Comparison of ENCODE assay signal across 22 cellular contexts in the genomic region with DNA sequence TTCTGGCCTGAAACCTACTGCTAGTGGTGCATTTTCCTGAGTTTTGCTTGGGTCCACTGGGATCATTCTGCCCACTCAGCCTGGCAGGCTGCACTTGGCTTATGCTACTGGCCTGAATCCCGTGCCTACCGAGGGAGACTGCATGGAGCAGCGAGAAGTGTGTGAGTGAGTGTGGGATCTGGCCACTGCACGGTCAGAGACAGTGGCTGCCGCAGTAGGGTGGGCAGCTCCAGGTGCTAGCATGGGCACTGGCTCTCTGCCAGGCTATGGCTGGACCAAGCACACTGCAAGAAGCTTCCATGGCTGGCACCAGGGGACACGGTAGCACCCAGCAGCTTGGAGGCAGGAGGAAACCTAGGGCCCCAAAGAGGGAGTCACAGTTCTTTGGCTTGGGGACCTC.
A peak's percentile ranks its signal among the peaks of the same experiment; 100 is the strongest.
DNase-seq lines count a peak whose midpoint lies in the region; ATAC-seq, FAIRE-seq and TF ChIP-seq lines count a peak whose summit lies in the region.
"Had no signal": no experiment of that assay in that cellular context is flagged by ENCODE, and none has a peak within 500 bp of the region (broad histone marks: within the 10 kb centered on the region; RNA-seq: fewer than 3 reads in every experiment).

No MANE protein-coding gene starts in this region.

- H3K56ac ChIP-seq in H9 (ENCODE audit: insufficient read length, low read depth, low read length) (no peak overlapping the region), H1 (replicated peaks; ENCODE audit: insufficient read length, low read depth, low read length) (no peak overlapping the region)

- no peak overlapping the region for H4K5ac ChIP-seq in H9 (ENCODE audit: insufficient read length, low read depth, low read length)
- no peak overlapping the region for H4K5ac ChIP-seq in H1 (ENCODE audit: insufficient read length, low read depth, low read length)

- H3K4me3 ChIP-seq in H1 (ENCODE audit: extremely low read depth in 1 of 4, insufficient read depth in 2 of 4, low read depth in 3 of 4, low read length in 4 of 4) (no peak overlapping the region), stomach (no peak overlapping the region)
- H3K4me3 ChIP-seq: BLaER1 treated with 17β-estradiol and CSF1 and Interleukin-3, amounts not matched to agents 10 nM and 100 nM had no signal

- H3K27ac ChIP-seq in H9 (ENCODE audit: insufficient read length, low read depth, low read length): no peak overlapping the region
- H3K27ac ChIP-seq in H1 (ENCODE audit: low read depth, low read length): no peak overlapping the region
- H3K27ac ChIP-seq in stomach: no peak overlapping the region
- H3K27ac ChIP-seq: 22Rv1; BLaER1 treated with 17β-estradiol and CSF1 and Interleukin-3, amounts not matched to agents 10 nM and 100 nM; HL-60 had no signal

- no peaks in the 10 kb centered on the region for H3K9me3 Mint-ChIP-seq in activated CD4-positive, alpha-beta T cell treated with anti-CD3 and anti-CD28 coated beads, Interleukin-2, amount 10 ng/mL, durations not matched to agents 24 days and 14 days
- H3K9me3 Mint-ChIP-seq in H9: peaks cover 0 to 9% of the 10 kb centered on the region in 2 experiments; a peak in 2 of 5 replicates
- H3K9me3 Mint-ChIP-seq in stimulated activated naive CD8-positive, alpha-beta T cell treated with anti-CD3 and anti-CD28 coated beads, Interleukin-15, amount 100 ng/mL, for 72 hours: peaks cover 18 to 22% of the 10 kb centered on the region in 2 donors

- TF ChIP-seq CTCF in H9 (conservative IDR thresholded peaks at IDR 0.05) (no peak), H1 (IDR thresholded peaks at IDR 0.05; ENCODE audit: control extremely low read depth in 1 of 3, insufficient read depth in 1 of 3, low read depth in 1 of 3, low read length in 3 of 3) (no peak), stomach (IDR thresholded peaks at IDR 0.05) (no peak)

- no peaks in the 10 kb centered on the region for H3K9me3 ChIP-seq in H9 (ENCODE audit: control insufficient read depth, low read depth, low read length)
- no peaks in the 10 kb centered on the region for H3K9me3 ChIP-seq in H1 (ENCODE audit: insufficient read depth in 2 of 2, low read depth in 1 of 2, low read length in 1 of 2)
- no peaks in the 10 kb centered on the region for H3K9me3 ChIP-seq in stomach
- H3K9me3 ChIP-seq: BLaER1 treated with 17β-estradiol and CSF1 and Interleukin-3, amounts not matched to agents 10 nM and 100 nM had no signal

- no peaks in the 10 kb centered on the region for H3K4me1 ChIP-seq in H9 (ENCODE audit: insufficient read depth, low read length)
- H3K4me1 ChIP-seq in H1 (replicated peaks in 1 of 4; ENCODE audit: control insufficient read depth in 3 of 4, insufficient read depth in 4 of 4, low read length in 3 of 4): no peaks in the 10 kb centered on the region; a peak in 1 of 7 replicates
- H3K4me1 ChIP-seq in stomach: no peaks in the 10 kb centered on the region

- peak; percentile 43 for DNase-seq in activated CD4-positive, alpha-beta T cell treated with anti-CD3 and anti-CD28 coated beads, Interleukin-2, amount 10 ng/mL, durations not matched to agents 24 days and 14 days
- DNase-seq in activated CD4-positive, alpha-beta T cell treated with anti-CD3 and anti-CD28 coated beads for 1 hour: no peak
- peak; percentile 28 for DNase-seq in H9
- no peak for DNase-seq in H1 (ENCODE audit: low read depth in 1 of 2, low spot score in 2 of 2)
- DNase-seq in stimulated activated naive CD8-positive, alpha-beta T cell treated with anti-CD3 and anti-CD28 coated beads, Interleukin-15, amount 100 ng/mL, for 72 hours: no peak
- DNase-seq in stomach: no peak
- DNase-seq in T-helper 1 cell: no peak
- DNase-seq: ACHN, DMS79, KBM-7, NCI-H1092, NCI-H1436, NCI-H187 treated with DMSO at 0.1 percent for 48 hours, NCI-H345, NCI-H524 treated with DMSO at 0.1 percent for 48 hours, OCI-M1 had no signal

- no peak overlapping the region for H2BK15ac ChIP-seq in H9 (ENCODE audit: low read depth, low read length)
- no peak overlapping the region; the same call in 1 of the 2 replicates for H2BK15ac ChIP-seq in H1 (ENCODE audit: low read length)

- no peak overlapping the region for H3T11ph ChIP-seq in H9 (ENCODE audit: low read length)

- H3K27me3 ChIP-seq in H9 (ENCODE audit: insufficient read depth, low read length): no peaks in the 10 kb centered on the region
- H3K27me3 ChIP-seq in H1 (replicated peaks in 1 of 4; ENCODE audit: control insufficient read depth in 3 of 4, extremely low read depth in 1 of 4, insufficient read depth in 3 of 4, low read length in 3 of 4): no peaks in the 10 kb centered on the region
- H3K27me3 ChIP-seq in stomach: no peaks in the 10 kb centered on the region
- H3K27me3 ChIP-seq: BLaER1 treated with 17β-estradiol and CSF1 and Interleukin-3, amounts not matched to agents 10 nM and 100 nM had no signal

- POLR2A ChIA-PET in H1 (lab: Charles Lee; ENCODE audit: partially characterized antibody): no interaction called here

- H3K79me1 ChIP-seq in H9 (ENCODE audit: insufficient read depth, low read depth, low read length, poor library complexity, severe bottlenecking): no peaks in the 10 kb centered on the region
- H3K79me1 ChIP-seq in H1 (ENCODE audit: low read depth, low read length): no peaks in the 10 kb centered on the region

- no peak overlapping the region for H3K14ac ChIP-seq in H9 (ENCODE audit: insufficient read depth, low read length)
- H3K14ac ChIP-seq in H1 (ENCODE audit: insufficient read length): no peak overlapping the region

- ATAC-seq in stimulated activated naive CD8-positive, alpha-beta T cell treated with anti-CD3 and anti-CD28 coated beads, Interleukin-15, amount 100 ng/mL, for 72 hours: peak; percentile 39
- no peak for ATAC-seq in HG02678 (IDR thresholded peaks at IDR 0.05; ENCODE audit: unreplicated experiment)

- H3K79me2 ChIP-seq in H9 (ENCODE audit: insufficient read depth, low read length) (no peaks in the 10 kb centered on the region), H1 (ENCODE audit: control insufficient read depth in 1 of 2, insufficient read depth in 2 of 2, low read length in 2 of 2) (no peaks in the 10 kb centered on the region)

- no peak overlapping the region for H2BK120ac ChIP-seq in H9 (ENCODE audit: low read depth, low read length, poor library complexity, severe bottlenecking)
- no peak overlapping the region for H2BK120ac ChIP-seq in H1 (replicated peaks; ENCODE audit: low read depth, low read length)

- H2BK5ac ChIP-seq in H9 (ENCODE audit: insufficient read length, low read length) (no peak overlapping the region), H1 (ENCODE audit: low read depth, low read length) (no peak overlapping the region)

- H3K23me2 ChIP-seq in H9 (ENCODE audit: insufficient read length, low read depth, low read length, poor library complexity, severe bottlenecking): no peaks in the 10 kb centered on the region
- H3K23me2 ChIP-seq in H1 (ENCODE audit: low read depth, low read length): no peaks in the 10 kb centered on the region

- no peak for TF ChIP-seq RAD21 in H1 (IDR thresholded peaks at IDR 0.05 in 1 of 2, conservative IDR thresholded peaks at IDR 0.05 in 1 of 2; ENCODE audit: low read depth in 2 of 2, low read length in 2 of 2)

- no CpG with 5 or more reads among the region's 6 CpGs for WGBS in H9 (ENCODE audit: extremely low coverage, insufficient read length, low lambda C conversion rate)
- 98% methylated on average over 6 of the region's 6 CpGs; no CpG with 5 or more reads in 1 of the 2 experiments for WGBS in H1 (ENCODE audit: extremely low coverage in 1 of 2, insufficient coverage in 1 of 2, insufficient read length in 1 of 2, insufficient replicate concordance in 2 of 2, low coverage in 1 of 2, low lambda C conversion rate in 2 of 2, missing lambda C conversion rate in 1 of 2), 2 experiments
- WGBS in stomach, 5 donors: 89 to 97% (median 93%) methylated on average over 6 of the region's 6 CpGs

- H3K9ac ChIP-seq in H9 (ENCODE audit: extremely low read depth, insufficient read length, low read length): no peak overlapping the region
- no peak overlapping the region for H3K9ac ChIP-seq in H1 (replicated peaks in 1 of 4; ENCODE audit: extremely low read depth in 1 of 4, low read depth in 3 of 4, low read length in 3 of 4)
- H3K9ac ChIP-seq: BLaER1 treated with 17β-estradiol and CSF1 and Interleukin-3, amounts not matched to agents 10 nM and 100 nM had no signal

- H3K23ac ChIP-seq in H9 (ENCODE audit: insufficient read length, low read depth, low read length) (no peak overlapping the region), H1 (ENCODE audit: insufficient read length) (no peak overlapping the region)

- no peak overlapping the region for H2AFZ ChIP-seq in H9 (ENCODE audit: low read length)
- H2AFZ ChIP-seq in H1 (ENCODE audit: low read length): no peak overlapping the region

- TF ChIP-seq EP300 in H1 (IDR thresholded peaks at IDR 0.05; ENCODE audit: borderline replicate concordance in 1 of 2, low read depth in 2 of 2, low read length in 2 of 2): no peak
- TF ChIP-seq EP300 in stomach (IDR thresholded peaks at IDR 0.05): no peak

- peaks cover 7% of the 10 kb centered on the region for H3K4me1 Mint-ChIP-seq in activated CD4-positive, alpha-beta T cell treated with anti-CD3 and anti-CD28 coated beads, Interleukin-2, amount 10 ng/mL, durations not matched to agents 24 days and 14 days
- peaks cover 0 to 16% of the 10 kb centered on the region in 2 experiments; a peak in 2 of 4 replicates for H3K4me1 Mint-ChIP-seq in H9
- peaks cover 12% of the 10 kb centered on the region for H3K4me1 Mint-ChIP-seq in stimulated activated naive CD8-positive, alpha-beta T cell treated with anti-CD3 and anti-CD28 coated beads, Interleukin-15, amount 100 ng/mL, for 72 hours

- H3K4me3 Mint-ChIP-seq in activated CD4-positive, alpha-beta T cell treated with anti-CD3 and anti-CD28 coated beads, Interleukin-2, amount 10 ng/mL, durations not matched to agents 24 days and 14 days: no peak overlapping the region
- no peak overlapping the region for H3K4me3 Mint-ChIP-seq in H9
- no peak overlapping the region for H3K4me3 Mint-ChIP-seq in stimulated activated naive CD8-positive, alpha-beta T cell treated with anti-CD3 and anti-CD28 coated beads, Interleukin-15, amount 100 ng/mL, for 72 hours

- CTCF ChIA-PET in H1 (lab: Charles Lee; ENCODE audit: partially characterized antibody): no interaction called here

- H4K91ac ChIP-seq in H9 (ENCODE audit: insufficient read length, low read depth, low read length): no peak overlapping the region
- no peak overlapping the region for H4K91ac ChIP-seq in H1 (replicated peaks; ENCODE audit: insufficient read length, low read length)

- H3K36me3 ChIP-seq in H1 (ENCODE audit: control insufficient read depth in 2 of 4, insufficient read depth in 4 of 4, low read length in 3 of 4) (no peaks in the 10 kb centered on the region), stomach (no peaks in the 10 kb centered on the region)
- H3K36me3 ChIP-seq: BLaER1 treated with 17β-estradiol and CSF1 and Interleukin-3, amounts not matched to agents 10 nM and 100 nM had no signal

- H3K18ac ChIP-seq in H9 (ENCODE audit: insufficient read length, low read depth, low read length) (no peak overlapping the region), H1 (ENCODE audit: extremely low read depth, low read length) (no peak overlapping the region)

- H3K27ac Mint-ChIP-seq in activated CD4-positive, alpha-beta T cell treated with anti-CD3 and anti-CD28 coated beads, Interleukin-2, amount 10 ng/mL, durations not matched to agents 24 days and 14 days: no peak overlapping the region
- peak overlapping the region in 1 of 3 experiments; percentile 85; a peak in 1 of 7 replicates for H3K27ac Mint-ChIP-seq in H9
- H3K27ac Mint-ChIP-seq in stimulated activated naive CD8-positive, alpha-beta T cell treated with anti-CD3 and anti-CD28 coated beads, Interleukin-15, amount 100 ng/mL, for 72 hours: peak overlapping the region in 1 of 2 donors; percentile 72

- H3K4ac ChIP-seq in H9 (ENCODE audit: low read depth, low read length) (no peak overlapping the region), H1 (replicated peaks; ENCODE audit: insufficient read length, low read depth, low read length) (no peak overlapping the region)

- no peak overlapping the region for H2BK12ac ChIP-seq in H9 (ENCODE audit: insufficient read length, low read depth, low read length)
- H2BK12ac ChIP-seq in H1 (ENCODE audit: low read depth, low read length): peak overlapping the region; percentile 22; the same call in 1 of the 2 replicates

- TF ChIP-seq POLR2A in H1 (IDR thresholded peaks at IDR 0.05; ENCODE audit: control extremely low read depth in 1 of 2, low read depth in 2 of 2, low read length in 2 of 2) (no peak), stomach (IDR thresholded peaks at IDR 0.05) (no peak)

- H2BK20ac ChIP-seq in H9 (ENCODE audit: low read depth, low read length, poor library complexity, severe bottlenecking) (no peak overlapping the region), H1 (ENCODE audit: low read length) (no peak overlapping the region)

- H2AK5ac ChIP-seq in H9 (ENCODE audit: insufficient read length, low read length): no peak overlapping the region
- no peak overlapping the region for H2AK5ac ChIP-seq in H1 (ENCODE audit: low read depth, low read length)

- FAIRE-seq in H1 (lab: Jason Lieb, UNC): no peak
- FAIRE-seq: GM19239, RCC 7860 had no signal

- no peak overlapping the region for H3K4me2 ChIP-seq in H9 (ENCODE audit: insufficient read depth, insufficient read length, low read length)
- no peak overlapping the region for H3K4me2 ChIP-seq in H1 (ENCODE audit: insufficient read depth in 1 of 2, low read depth in 2 of 2, low read length in 2 of 2)
- H3K4me2 ChIP-seq: BLaER1 treated with 17β-estradiol and CSF1 and Interleukin-3, amounts not matched to agents 10 nM and 100 nM had no signal

- intact Hi-C loops in activated CD4-positive, alpha-beta T cell treated with anti-CD3 and anti-CD28 coated beads, Interleukin-2, amount 10 ng/mL, durations not matched to agents 24 days and 14 days (cut with micrococcal nuclease): no loop called here
- intact Hi-C loops in stomach (cut with DNase I; ENCODE audit: low total_unique reads): no loop called here

- H4K8ac ChIP-seq in H9 (replicated peaks; ENCODE audit: insufficient read length, low read depth, low read length) (no peak overlapping the region), H1 (ENCODE audit: extremely low read depth, insufficient read depth, low read length) (no peak overlapping the region; the same call in 1 of the 2 replicates)

- H4K20me1 ChIP-seq in H9 (ENCODE audit: control insufficient read depth, insufficient read depth, insufficient read length) (no peaks in the 10 kb centered on the region), H1 (replicated peaks in 1 of 2; ENCODE audit: control insufficient read depth in 1 of 2, insufficient read depth in 2 of 2, low read length in 2 of 2) (no peaks in the 10 kb centered on the region)
- H4K20me1 ChIP-seq: BLaER1 treated with 17β-estradiol and CSF1 and Interleukin-3, amounts not matched to agents 10 nM and 100 nM had no signal

- H3K36me3 Mint-ChIP-seq in activated CD4-positive, alpha-beta T cell treated with anti-CD3 and anti-CD28 coated beads, Interleukin-2, amount 10 ng/mL, durations not matched to agents 24 days and 14 days (ENCODE audit: low read depth): no peaks in the 10 kb centered on the region
- no peaks in the 10 kb centered on the region; a peak in 1 of 7 replicates for H3K36me3 Mint-ChIP-seq in H9 (ENCODE audit: insufficient read depth in 1 of 3, low read depth in 3 of 3)

- no peaks in the 10 kb centered on the region for H3K27me3 Mint-ChIP-seq in activated CD4-positive, alpha-beta T cell treated with anti-CD3 and anti-CD28 coated beads, Interleukin-2, amount 10 ng/mL, durations not matched to agents 24 days and 14 days
- no peaks in the 10 kb centered on the region; the same call in none of the 2 replicates for H3K27me3 Mint-ChIP-seq in H9 (ENCODE audit: low read depth)
- H3K27me3 Mint-ChIP-seq in stimulated activated naive CD8-positive, alpha-beta T cell treated with anti-CD3 and anti-CD28 coated beads, Interleukin-15, amount 100 ng/mL, for 72 hours: no peaks in the 10 kb centered on the region

Comparison
In these comparisons a context has a peak if more than half of its experiments do, and no peak if none do; other contexts are left out.
1. DNase-seq: peak in activated CD4-positive, alpha-beta T cell treated with anti-CD3 and anti-CD28 coated beads, Interleukin-2, amount 10 ng/mL, durations not matched to agents 24 days and 14 days (single experiment) and H9 (single experiment); none in activated CD4-positive, alpha-beta T cell treated with anti-CD3 and anti-CD28 coated beads for 1 hour (single experiment), H1 (0 of 2), stimulated activated naive CD8-positive, alpha-beta T cell treated with anti-CD3 and anti-CD28 coated beads, Interleukin-15, amount 100 ng/mL, for 72 hours (0 of 2), stomach (single experiment) and T-helper 1 cell (0 of 5).